In the genomic region with DNA sequence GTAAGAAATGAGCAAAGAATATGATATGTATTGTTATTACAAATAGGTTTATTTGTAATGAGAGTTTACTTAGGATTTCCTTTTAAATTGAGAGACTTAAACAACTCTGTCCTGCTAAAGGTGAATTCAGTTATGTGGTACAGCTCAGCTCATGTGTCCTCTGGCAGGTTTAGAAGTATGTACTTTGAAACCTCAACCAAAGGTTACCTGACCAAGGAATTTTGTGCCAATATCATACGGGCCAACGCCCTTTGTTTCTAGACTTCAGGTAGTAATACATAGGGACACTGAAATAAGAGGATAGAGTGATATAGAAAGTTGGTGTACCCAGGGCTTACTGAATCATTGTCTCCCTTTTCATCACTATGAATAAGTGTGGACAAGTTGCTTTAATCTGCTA, we compare ENCODE assay signal across 20 cellular contexts.
"Had no signal": no experiment of that assay in that cellular context is flagged by ENCODE, and none has a peak within 500 bp of the region (broad histone marks: within the 10 kb centered on the region; RNA-seq: fewer than 3 reads in every experiment).

No MANE protein-coding gene starts in this region.

- DNase-seq: activated B cell treated with CpG ODN at 0.5 μM for 24 hours; activated CD4-positive, alpha-beta T cell treated with anti-CD3 and anti-CD28 coated beads for 4 hours; activated CD4-positive, alpha-beta T cell treated with anti-CD3 and anti-CD28 coated beads, Interleukin-2, amount 50 U/mL, for 48 hours; activated CD8-positive, alpha-beta memory T cell treated with anti-CD3 and anti-CD28 coated beads, Interleukin-2, amount 50 U/mL, for 48 hours; activated effector memory CD4-positive, alpha-beta T cell treated with Interleukin-2 at 50 U/mL for 16 hours; activated naive CD4-positive, alpha-beta T cell treated with anti-CD3 and anti-CD28 coated beads, Interleukin-2, amount 10 ng/mL, durations not matched to agents 7 days and 5 days; activated naive CD8-positive, alpha-beta T cell treated with anti-CD3 and anti-CD28 coated beads, Interleukin-2, amount 50 U/mL, for 24 hours; activated T-cell treated with anti-CD3 and anti-CD28 coated beads, Interleukin-2, amount 50 U/mL, for 48 hours; anterior cingulate cortex; body of pancreas; dorsolateral prefrontal cortex; effector memory CD8-positive, alpha-beta T cell; heart left ventricle; left cardiac atrium; naive thymus-derived CD8-positive, alpha-beta T cell; ovary; stimulated activated CD4-positive, alpha-beta T cell treated with anti-CD3 and anti-CD28 coated beads, Interleukin-4, amount 100 ng/mL, for 24 hours; stimulated activated naive CD8-positive, alpha-beta T cell treated with anti-CD3 and anti-CD28 coated beads, Interleukin-15, Interleukin-2, amounts not matched to agents 100 U/mL and 50 U/mL, for 24 hours; upper lobe of right lung had no signal

- H3K9me3 Mint-ChIP-seq: activated B cell treated with CpG ODN at 0.5 μM for 24 hours; activated naive CD4-positive, alpha-beta T cell treated with anti-CD3 and anti-CD28 coated beads, Interleukin-2, amount 10 ng/mL, durations not matched to agents 7 days and 5 days; activated naive CD8-positive, alpha-beta T cell treated with anti-CD3 and anti-CD28 coated beads, Interleukin-2, amount 50 U/mL, for 24 hours; effector memory CD8-positive, alpha-beta T cell; T-helper 1 cell treated with Interleukin-12 subunit alpha and Interleukin-12 subunit beta and Interleukin-4 antibody, amounts not matched to agents 30 μg/mL and 1 μg/mL, for 36 hours had no signal

- H3K27ac Mint-ChIP-seq: activated B cell treated with CpG ODN at 0.5 μM for 24 hours; activated naive CD4-positive, alpha-beta T cell treated with anti-CD3 and anti-CD28 coated beads, Interleukin-2, amount 10 ng/mL, durations not matched to agents 7 days and 5 days; activated naive CD8-positive, alpha-beta T cell treated with anti-CD3 and anti-CD28 coated beads, Interleukin-2, amount 50 U/mL, for 24 hours; T-helper 1 cell treated with Interleukin-12 subunit alpha and Interleukin-12 subunit beta and Interleukin-4 antibody, amounts not matched to agents 30 μg/mL and 1 μg/mL, for 36 hours had no signal

- ATAC-seq: activated naive CD8-positive, alpha-beta T cell treated with anti-CD3 and anti-CD28 coated beads, Interleukin-2, amount 50 U/mL, for 24 hours; body of pancreas; effector memory CD8-positive, alpha-beta T cell; heart left ventricle; left cardiac atrium; naive thymus-derived CD8-positive, alpha-beta T cell; stimulated activated naive CD8-positive, alpha-beta T cell treated with anti-CD3 and anti-CD28 coated beads, Interleukin-15, Interleukin-2, amounts not matched to agents 100 U/mL and 50 U/mL, for 24 hours; upper lobe of right lung had no signal

- H3K4me3 Mint-ChIP-seq: activated B cell treated with CpG ODN at 0.5 μM for 24 hours; activated naive CD4-positive, alpha-beta T cell treated with anti-CD3 and anti-CD28 coated beads, Interleukin-2, amount 10 ng/mL, durations not matched to agents 7 days and 5 days; activated naive CD8-positive, alpha-beta T cell treated with anti-CD3 and anti-CD28 coated beads, Interleukin-2, amount 50 U/mL, for 24 hours; effector memory CD8-positive, alpha-beta T cell; T-helper 1 cell treated with Interleukin-12 subunit alpha and Interleukin-12 subunit beta and Interleukin-4 antibody, amounts not matched to agents 30 μg/mL and 1 μg/mL, for 36 hours had no signal

- H3K27me3 Mint-ChIP-seq: activated B cell treated with CpG ODN at 0.5 μM for 24 hours; activated naive CD4-positive, alpha-beta T cell treated with anti-CD3 and anti-CD28 coated beads, Interleukin-2, amount 10 ng/mL, durations not matched to agents 7 days and 5 days; activated naive CD8-positive, alpha-beta T cell treated with anti-CD3 and anti-CD28 coated beads, Interleukin-2, amount 50 U/mL, for 24 hours; effector memory CD8-positive, alpha-beta T cell; naive thymus-derived CD8-positive, alpha-beta T cell had no signal
